ENCODE assay signal across 20 cellular contexts in genomic region chr1:163162281-163162937, GRCh38. TPM values are rescaled to one million over a fixed set of nuclear protein-coding genes. Genes with fewer than 3 reads are reported as not detected.
DNase-seq lines count a peak whose midpoint lies in the region; ATAC-seq and TF ChIP-seq lines count a peak whose summit lies in the region.
"Had no signal": no experiment of that assay in that cellular context is flagged by ENCODE, and none has a peak within 500 bp of the region (broad histone marks: within the 10 kb centered on the region; RNA-seq: fewer than 3 reads in every experiment).

No MANE protein-coding gene starts in this region.

- H3K27me3 Mint-ChIP-seq in stimulated activated naive CD8-positive, alpha-beta T cell treated with anti-CD3 and anti-CD28 coated beads, Interleukin-15, amount 100 ng/mL, for 72 hours = no peaks in the 10 kb centered on the region
- H3K27me3 Mint-ChIP-seq: activated naive CD8-positive, alpha-beta T cell treated with anti-CD3 and anti-CD28 coated beads for 36 hours; central memory CD8-positive, alpha-beta T cell had no signal

- no peaks in the 10 kb centered on the region for H3K79me1 ChIP-seq in trophoblast cell (ENCODE audit: low read length)

- intact Hi-C loops in right lobe of liver (cut with DNase I) = no loop called here
- intact Hi-C loops in ascending aorta (cut with DNase I) = no loop called here

- no peak overlapping the region for H4K8ac ChIP-seq in trophoblast cell (ENCODE audit: low read depth, low read length)

- no peak overlapping the region for H4K91ac ChIP-seq in trophoblast cell (ENCODE audit: low read depth, low read length)

- H3K9ac ChIP-seq in liver (ENCODE audit: low read depth in 1 of 2, low read length in 2 of 2) = no peak overlapping the region
- H3K9ac ChIP-seq in trophoblast cell (ENCODE audit: low read length) = no peak overlapping the region

- H2BK120ac ChIP-seq in trophoblast cell (ENCODE audit: insufficient read depth, low read length, poor library complexity) = no peak overlapping the region

- H3K4me1 Mint-ChIP-seq in stimulated activated naive CD8-positive, alpha-beta T cell treated with anti-CD3 and anti-CD28 coated beads, Interleukin-15, amount 100 ng/mL, for 72 hours = no peaks in the 10 kb centered on the region
- H3K4me1 Mint-ChIP-seq: central memory CD8-positive, alpha-beta T cell; neural crest cell; stimulated activated effector memory CD8-positive, alpha-beta T cell treated with anti-CD3 and anti-CD28 coated beads, Interleukin-12 subunit alpha, Interleukin-12 subunit beta, amount 100 ng/mL, for 72 hours had no signal

- TF ChIP-seq RAD21 in liver (IDR thresholded peaks at IDR 0.05) = no peak

- 79% methylated on average over 6 of the region's 6 CpGs for WGBS in liver
- 75% methylated on average over 6 of the region's 6 CpGs for WGBS in right lobe of liver (ENCODE audit: insufficient coverage, low coverage, low lambda C conversion rate, missing lambda C conversion rate)
- no CpG with 5 or more reads among the region's 6 CpGs for WGBS in trophoblast cell (ENCODE audit: extremely low coverage, insufficient coverage, insufficient read length)

- no peak overlapping the region for H3K23ac ChIP-seq in trophoblast cell (ENCODE audit: low read length)

- no peak overlapping the region for H3K4me3 Mint-ChIP-seq in stimulated activated naive CD8-positive, alpha-beta T cell treated with anti-CD3 and anti-CD28 coated beads, Interleukin-15, amount 100 ng/mL, for 72 hours
- H3K4me3 Mint-ChIP-seq: activated naive CD8-positive, alpha-beta T cell treated with anti-CD3 and anti-CD28 coated beads for 36 hours; central memory CD8-positive, alpha-beta T cell; effector memory CD8-positive, alpha-beta T cell; neural crest cell; stimulated activated effector memory CD8-positive, alpha-beta T cell treated with anti-CD3 and anti-CD28 coated beads, Interleukin-12 subunit alpha, Interleukin-12 subunit beta, amount 100 ng/mL, for 72 hours; WTC11 had no signal

- DNase-seq in right lobe of liver (no peak), ascending aorta (ENCODE audit: low spot score in 2 of 2) (no peak), foreskin fibroblast (peak; percentile 52 to 57), LoVo (ENCODE audit: low spot score) (no peak), trophoblast cell (no peak), anterior cingulate cortex (lab: John Stamatoyannopoulos, UW) (no peak)
- no peak for DNase-seq in stimulated activated naive CD8-positive, alpha-beta T cell treated with anti-CD3 and anti-CD28 coated beads, Interleukin-15, amount 100 ng/mL, for 72 hours
- DNase-seq: activated naive CD8-positive, alpha-beta T cell treated with anti-CD3 and anti-CD28 coated beads for 36 hours; effector memory CD8-positive, alpha-beta T cell; foreskin keratinocyte; hypothalamus; NCI-H187; retina; stimulated activated CD4-positive, alpha-beta T cell treated with anti-CD3 and anti-CD28 coated beads, Interleukin-15, amount 100 ng/mL, for 24 hours; thyroid gland had no signal

- H3K4me2 ChIP-seq in trophoblast cell (ENCODE audit: low read length) = no peak overlapping the region

- no peaks in the 10 kb centered on the region for H3K79me2 ChIP-seq in trophoblast cell (ENCODE audit: control insufficient read depth, insufficient read depth, low read length, poor library complexity)

- H3K27me3 ChIP-seq in liver (ENCODE audit: control insufficient read depth in 4 of 4, insufficient read depth in 4 of 4, low read length in 3 of 4) (no peaks in the 10 kb centered on the region), right lobe of liver (no peaks in the 10 kb centered on the region), ascending aorta (no peaks in the 10 kb centered on the region), trophoblast cell (ENCODE audit: insufficient read depth, low read length) (no peaks in the 10 kb centered on the region)
- H3K27me3 ChIP-seq: foreskin keratinocyte, thyroid gland had no signal

- peaks cover 7 to 8% of the 10 kb centered on the region in 2 donors for H3K9me3 Mint-ChIP-seq in stimulated activated naive CD8-positive, alpha-beta T cell treated with anti-CD3 and anti-CD28 coated beads, Interleukin-15, amount 100 ng/mL, for 72 hours
- H3K9me3 Mint-ChIP-seq: central memory CD8-positive, alpha-beta T cell; effector memory CD8-positive, alpha-beta T cell had no signal

- no peak overlapping the region for H2BK5ac ChIP-seq in trophoblast cell (ENCODE audit: low read depth, low read length, poor library complexity)

- H2AK5ac ChIP-seq in trophoblast cell (ENCODE audit: low read length) = no peak overlapping the region

- H3K9me3 ChIP-seq in liver (ENCODE audit: control insufficient read depth in 4 of 4, low read length in 3 of 4) (no peaks in the 10 kb centered on the region), right lobe of liver (no peaks in the 10 kb centered on the region), ascending aorta (no peaks in the 10 kb centered on the region), trophoblast cell (ENCODE audit: insufficient read depth, low read depth, low read length) (no peaks in the 10 kb centered on the region)
- H3K9me3 ChIP-seq: thyroid gland had no signal

- H3K27ac Mint-ChIP-seq in stimulated activated naive CD8-positive, alpha-beta T cell treated with anti-CD3 and anti-CD28 coated beads, Interleukin-15, amount 100 ng/mL, for 72 hours = no peak overlapping the region
- H3K27ac Mint-ChIP-seq: activated naive CD8-positive, alpha-beta T cell treated with anti-CD3 and anti-CD28 coated beads for 36 hours; effector memory CD8-positive, alpha-beta T cell; stimulated activated effector memory CD8-positive, alpha-beta T cell treated with anti-CD3 and anti-CD28 coated beads, Interleukin-12 subunit alpha, Interleukin-12 subunit beta, amount 100 ng/mL, for 72 hours; WTC11 had no signal

- no peak overlapping the region for H3K18ac ChIP-seq in trophoblast cell (ENCODE audit: low read length)

- H3K36me3 ChIP-seq in liver (ENCODE audit: control insufficient read depth in 4 of 4, insufficient read depth in 3 of 4, low read depth in 1 of 4, low read length in 3 of 4) = no peaks in the 10 kb centered on the region
- H3K36me3 ChIP-seq in right lobe of liver = no peaks in the 10 kb centered on the region
- peaks cover 14 to 17% of the 10 kb centered on the region in 2 donors for H3K36me3 ChIP-seq in ascending aorta
- H3K36me3 ChIP-seq in trophoblast cell (ENCODE audit: control insufficient read depth in 1 of 2, insufficient read depth in 2 of 2, low read length in 2 of 2) = no peaks in the 10 kb centered on the region
- H3K36me3 ChIP-seq: thyroid gland had no signal

- H2BK12ac ChIP-seq in trophoblast cell (ENCODE audit: low read length) = no peak overlapping the region

- TF ChIP-seq CTCF in liver (IDR thresholded peaks at IDR 0.05; ENCODE audit: low read depth, low read length, missing input control) = no peak
- no peak for TF ChIP-seq CTCF in right lobe of liver (IDR thresholded peaks at IDR 0.05)
- TF ChIP-seq CTCF in ascending aorta (IDR thresholded peaks at IDR 0.05) = no peak
- TF ChIP-seq CTCF in foreskin fibroblast (IDR thresholded peaks at IDR 0.05; ENCODE audit: low read depth, low read length) = no peak

- no peak overlapping the region for H3K4ac ChIP-seq in trophoblast cell (ENCODE audit: low read depth, low read length)

- ATAC-seq in right lobe of liver = no peak
- no peak for ATAC-seq in stimulated activated naive CD8-positive, alpha-beta T cell treated with anti-CD3 and anti-CD28 coated beads, Interleukin-15, amount 100 ng/mL, for 72 hours
- ATAC-seq: effector memory CD8-positive, alpha-beta T cell; foreskin keratinocyte; stimulated activated effector memory CD8-positive, alpha-beta T cell treated with anti-CD3 and anti-CD28 coated beads, Interleukin-12 subunit alpha, Interleukin-12 subunit beta, amount 100 ng/mL, for 72 hours; WTC11 had no signal

- no peak overlapping the region for H2AFZ ChIP-seq in trophoblast cell (ENCODE audit: insufficient read depth, low read length, poor library complexity)

- H4K12ac ChIP-seq in trophoblast cell (ENCODE audit: low read depth, low read length) = no peak overlapping the region

- no peak overlapping the region for H3K14ac ChIP-seq in trophoblast cell (ENCODE audit: low read length)

- TF ChIP-seq POLR2A in right lobe of liver (IDR thresholded peaks at IDR 0.05) = no peak

- H3K4me1 ChIP-seq in liver (ENCODE audit: control insufficient read depth in 4 of 4, insufficient read depth in 4 of 4, low read length in 3 of 4) (no peaks in the 10 kb centered on the region), right lobe of liver (no peaks in the 10 kb centered on the region), ascending aorta (peaks cover 8 to 60% of the 10 kb centered on the region in 2 donors), trophoblast cell (ENCODE audit: control insufficient read depth in 1 of 2, insufficient read depth in 2 of 2, low read length in 2 of 2) (no peaks in the 10 kb centered on the region)
- H3K4me1 ChIP-seq: thyroid gland had no signal

- H3K27ac ChIP-seq in liver (ENCODE audit: low read depth in 1 of 2, low read length in 2 of 2) (no peak overlapping the region), right lobe of liver (no peak overlapping the region), ascending aorta (peak overlapping the region; percentile 68 to 77), trophoblast cell (ENCODE audit: low read depth, low read length) (no peak overlapping the region)
- H3K27ac ChIP-seq: foreskin keratinocyte, thyroid gland had no signal

- H3K4me3 ChIP-seq in liver (ENCODE audit: low read depth in 1 of 3, low read length in 3 of 3) (no peak overlapping the region), right lobe of liver (no peak overlapping the region), ascending aorta (no peak overlapping the region), foreskin fibroblast (ENCODE audit: low read depth in 1 of 2, low read length in 2 of 2) (no peak overlapping the region), trophoblast cell (ENCODE audit: low read depth, low read length) (no peak overlapping the region)
- H3K4me3 ChIP-seq: thyroid gland had no signal

TF ChIP-seq in liver, 16 proteins besides CTCF, POLR2A, EP300 and RAD21:
- peak; percentile 19 for TF ChIP-seq YY1 (IDR thresholded peaks at IDR 0.05)
- TF ChIP-seq, protein P1, sequence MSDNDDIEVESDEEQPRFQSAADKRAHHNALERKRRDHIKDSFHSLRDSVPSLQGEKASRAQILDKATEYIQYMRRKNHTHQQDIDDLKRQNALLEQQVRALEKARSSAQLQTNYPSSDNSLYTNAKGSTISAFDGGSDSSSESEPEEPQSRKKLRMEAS (IDR thresholded peaks at IDR 0.05) = no peak

RNA-seq across cellular contexts. Expression of gene RGS5, which starts 40.3 kb away (rescaled TPM):
- total RNA-seq in liver (10 to 100 TPM in 1 of 2 donors, 1 to 10 TPM in 1; 4.6 to 12.7 TPM), right lobe of liver (10 to 100 TPM in 2 of 6 experiments, 1 to 10 TPM in 4; 2.6 to 13.3 (median 8.2) TPM), ascending aorta (732 TPM)
- polyA plus RNA-seq in liver = 10 to 100 TPM in 1 of 2 donors, 1 to 10 TPM in 1; 4.7 to 10.1 TPM
- polyA plus RNA-seq in trophoblast cell (2013) = 19.4 and 20.3 TPM in 2 replicates

Comparison
In these comparisons a context has a peak if more than half of its experiments do, and no peak if none do; other contexts are left out.
1. H3K27ac ChIP-seq: peak in ascending aorta (2 of 2); none in liver (0 of 2), right lobe of liver (0 of 3) and trophoblast cell (single experiment).
2. DNase-seq: peak in foreskin fibroblast (2 of 2); none in right lobe of liver (0 of 3), ascending aorta (0 of 2), stimulated activated naive CD8-positive, alpha-beta T cell treated with anti-CD3 and anti-CD28 coated beads, Interleukin-15, amount 100 ng/mL, for 72 hours (0 of 2), LoVo (single experiment), trophoblast cell (0 of 2) and anterior cingulate cortex (0 of 58).
3. RNA of gene RGS5, which starts 40.3 kb away (total RNA-seq): 732 TPM in ascending aorta (single experiment); 4.6 to 12.7 TPM in liver and 2.6 to 13.3 TPM in right lobe of liver; every median in the first group is over 10 times any median in the second.